ENCODE assay signal across 24 cellular contexts in genomic region chr9:22354699-22355384, GRCh38.
"Had no signal": no experiment of that assay in that cellular context is flagged by ENCODE, and none has a peak within 500 bp of the region (broad histone marks: within the 10 kb centered on the region; RNA-seq: fewer than 3 reads in every experiment).

No MANE protein-coding gene starts in this region.

- ATAC-seq: activated T-cell treated with anti-CD3 and anti-CD28 coated beads, Interleukin-2, amount 50 U/mL, for 4 hours; body of pancreas; left cardiac atrium; pancreas; psoas muscle; right cardiac atrium had no signal

- FAIRE-seq: pancreas had no signal

- DNase-seq: activated B cell treated with CpG ODN at 0.5 μM for 24 hours; activated CD4-positive, alpha-beta T cell treated with anti-CD3 and anti-CD28 coated beads for 4 hours; activated CD4-positive, alpha-beta T cell treated with anti-CD3 and anti-CD28 coated beads, Interleukin-2, amount 50 U/mL, for 48 hours; activated CD8-positive, alpha-beta memory T cell treated with anti-CD3 and anti-CD28 coated beads, Interleukin-2, amount 50 U/mL, for 48 hours; activated naive CD4-positive, alpha-beta T cell treated with Interleukin-2 at 50 U/mL for 16 hours; activated naive CD8-positive, alpha-beta T cell treated with anti-CD3 and anti-CD28 coated beads for 36 hours; activated T-cell treated with anti-CD3 and anti-CD28 coated beads, Interleukin-2, amount 50 U/mL, for 4 hours; amniotic stem cell; body of pancreas; caudate nucleus; dermis blood vessel endothelial cell; effector CD8-positive, alpha-beta T cell; erythroblast; foreskin melanocyte; glutamatergic neuron; hippocampal formation; left cardiac atrium; pancreas; psoas muscle; right cardiac atrium; stimulated activated CD4-positive, alpha-beta T cell treated with anti-CD3 and anti-CD28 coated beads, Interleukin-12 subunit alpha, Interleukin-12 subunit beta, amount 100 ng/mL, for 4 hours; substantia nigra; T1000; thyroid gland had no signal
